Comparison of ENCODE assay signal across 22 cellular contexts in the genomic region with DNA sequence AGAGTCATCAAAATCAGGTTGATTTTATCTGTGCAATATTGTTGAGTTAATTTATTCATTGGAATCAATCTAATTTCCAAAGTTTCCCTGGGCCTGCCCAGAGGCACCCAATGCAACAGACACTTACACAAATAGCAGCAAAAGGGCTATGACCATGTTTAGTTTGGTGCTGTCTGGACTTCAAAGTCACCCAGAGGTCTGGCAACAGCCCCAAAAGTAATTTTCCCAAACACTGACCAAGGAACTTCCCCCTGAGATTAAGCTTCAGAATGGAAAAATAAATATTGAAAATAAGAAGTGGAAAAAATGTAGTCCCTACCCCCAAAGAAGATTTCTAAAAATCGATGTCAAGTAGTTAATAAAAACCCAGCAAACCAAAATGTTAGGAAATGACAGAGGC.
DNase-seq lines count a peak whose midpoint lies in the region; ATAC-seq and TF ChIP-seq lines count a peak whose summit lies in the region.
"Had no signal": no experiment of that assay in that cellular context is flagged by ENCODE, and none has a peak within 500 bp of the region (broad histone marks: within the 10 kb centered on the region; RNA-seq: fewer than 3 reads in every experiment).

No MANE protein-coding gene starts in this region.

- peaks cover 4% of the 10 kb centered on the region for H3K27me3 Mint-ChIP-seq in T-helper 17 cell

- intact Hi-C loops in left ventricle myocardium superior (cut with micrococcal nuclease) = no loop called here
- intact Hi-C loops in left ventricle myocardium inferior (cut with micrococcal nuclease) = no loop called here
- intact Hi-C loops in esophagus muscularis mucosa (cut with DNase I) = no loop called here
- intact Hi-C loops in aorta (cut with DNase I) = no loop called here

- H3K36me3 ChIP-seq in left ventricle myocardium inferior = no peaks in the 10 kb centered on the region
- no peaks in the 10 kb centered on the region for H3K36me3 ChIP-seq in esophagus muscularis mucosa
- no peaks in the 10 kb centered on the region for H3K36me3 ChIP-seq in aorta (ENCODE audit: control insufficient read depth in 1 of 2, insufficient read depth in 2 of 2, low read length in 1 of 2)
- H3K36me3 ChIP-seq in HAP-1 (replicated peaks) = no peaks in the 10 kb centered on the region

- no peak overlapping the region for H3K4me3 Mint-ChIP-seq in T-helper 17 cell
- H3K4me3 Mint-ChIP-seq: IgD-negative memory B cell had no signal

- no peak overlapping the region for H3K27ac ChIP-seq in left ventricle myocardium inferior (replicated peaks)
- peak overlapping the region in 1 of 4 donors; percentile 43 for H3K27ac ChIP-seq in esophagus muscularis mucosa (replicated peaks in 1 of 4)
- H3K27ac ChIP-seq in aorta (ENCODE audit: low read depth in 1 of 2, low read length in 2 of 2) = no peak overlapping the region
- H3K27ac ChIP-seq: C4-2B had no signal

- no peak overlapping the region for H3K27ac Mint-ChIP-seq in T-helper 17 cell

- no peak for TF ChIP-seq EP300 in esophagus muscularis mucosa (IDR thresholded peaks at IDR 0.05)

- no peak for TF ChIP-seq POLR2A in esophagus muscularis mucosa (IDR thresholded peaks at IDR 0.05; ENCODE audit: low read depth)

- peaks cover 16% of the 10 kb centered on the region for H3K4me1 ChIP-seq in left ventricle myocardium inferior
- peaks cover 0 to 33% (median 27%) of the 10 kb centered on the region in 4 donors for H3K4me1 ChIP-seq in esophagus muscularis mucosa
- peaks cover 0 to 3% of the 10 kb centered on the region in 2 donors for H3K4me1 ChIP-seq in aorta (ENCODE audit: control insufficient read depth in 1 of 2, insufficient read depth in 2 of 2, low read length in 2 of 2)
- no peaks in the 10 kb centered on the region for H3K4me1 ChIP-seq in HAP-1

- H3K4me3 ChIP-seq in left ventricle myocardium inferior = no peak overlapping the region
- H3K4me3 ChIP-seq in esophagus muscularis mucosa = no peak overlapping the region
- no peak overlapping the region for H3K4me3 ChIP-seq in aorta (ENCODE audit: low read length in 2 of 2)
- no peak overlapping the region for H3K4me3 ChIP-seq in HAP-1

- peaks cover 2% of the 10 kb centered on the region for H3K4me1 Mint-ChIP-seq in T-helper 17 cell

- in situ Hi-C loops in HAP-1 (cut with MboI; ENCODE audit: low sequenced_read_pairs) = no loop called here

- H3K9me3 ChIP-seq in left ventricle myocardium inferior (replicated peaks) (no peaks in the 10 kb centered on the region), esophagus muscularis mucosa (no peaks in the 10 kb centered on the region), aorta (ENCODE audit: control insufficient read depth, low read length) (no peaks in the 10 kb centered on the region), HAP-1 (no peaks in the 10 kb centered on the region), T-helper 17 cell (ENCODE audit: control insufficient read depth, low read length, poor library complexity, severe bottlenecking) (no peaks in the 10 kb centered on the region)

- H3K27me3 ChIP-seq in left ventricle myocardium inferior (ENCODE audit: low read depth) = no peaks in the 10 kb centered on the region
- no peaks in the 10 kb centered on the region for H3K27me3 ChIP-seq in esophagus muscularis mucosa
- H3K27me3 ChIP-seq in aorta (ENCODE audit: control insufficient read depth in 1 of 2, insufficient read depth in 2 of 2, low read length in 1 of 2) = no peaks in the 10 kb centered on the region
- H3K27me3 ChIP-seq in HAP-1 (ENCODE audit: low read depth) = no peaks in the 10 kb centered on the region

- DNase-seq in left ventricle myocardium superior (no peak), left ventricle myocardium inferior (no peak), esophagus muscularis mucosa (ENCODE audit: extremely low spot score) (peak; percentile 37), putamen (ENCODE audit: low spot score) (peak; percentile 7), aorta (peak in 1 of 2 donors; percentile 54), HAP-1 (ENCODE audit: low spot score in 2 of 2) (no peak), T-helper 17 cell (no peak)
- DNase-seq: DMS53, EL, GF-D8, MV-4-11, NCI-H1105 treated with DMSO at 0.1 percent for 48 hours, NCI-H2081, NCI-H2171, NCI-H345, NCI-H524, NCI-H774, OCI-M1 had no signal

- H3K36me3 Mint-ChIP-seq in T-helper 17 cell (ENCODE audit: low read depth) = no peaks in the 10 kb centered on the region

- TF ChIP-seq CTCF in left ventricle myocardium inferior (IDR thresholded peaks at IDR 0.05; ENCODE audit: borderline replicate concordance) (no peak), esophagus muscularis mucosa (IDR thresholded peaks at IDR 0.05) (no peak)

- peak; percentile 65 for ATAC-seq in left ventricle myocardium superior
- ATAC-seq in aorta (ENCODE audit: low FRiP score) = peak; percentile 65
- ATAC-seq in GM21447 (IDR thresholded peaks at IDR 0.05; ENCODE audit: unreplicated experiment) = no peak
- ATAC-seq in T-helper 17 cell = no peak
- ATAC-seq: Right ventricle myocardium inferior had no signal

- 10% methylated on average over 1 of the region's 1 CpG for WGBS in esophagus muscularis mucosa
- WGBS in aorta, 2 donors = 2 to 9% methylated on average over 1 of the region's 1 CpG

Comparison
In these comparisons a context has a peak if more than half of its experiments do, and no peak if none do; other contexts are left out.
1. ATAC-seq: peak in left ventricle myocardium superior (single experiment) and aorta (single experiment); none in GM21447 (single experiment) and T-helper 17 cell (single experiment).
2. DNase-seq: peak in esophagus muscularis mucosa (single experiment) and putamen (single experiment); none in left ventricle myocardium superior (single experiment), left ventricle myocardium inferior (single experiment), HAP-1 (0 of 2) and T-helper 17 cell (0 of 3).